ENCODE assay signal across 9 cellular contexts in the genomic region with DNA sequence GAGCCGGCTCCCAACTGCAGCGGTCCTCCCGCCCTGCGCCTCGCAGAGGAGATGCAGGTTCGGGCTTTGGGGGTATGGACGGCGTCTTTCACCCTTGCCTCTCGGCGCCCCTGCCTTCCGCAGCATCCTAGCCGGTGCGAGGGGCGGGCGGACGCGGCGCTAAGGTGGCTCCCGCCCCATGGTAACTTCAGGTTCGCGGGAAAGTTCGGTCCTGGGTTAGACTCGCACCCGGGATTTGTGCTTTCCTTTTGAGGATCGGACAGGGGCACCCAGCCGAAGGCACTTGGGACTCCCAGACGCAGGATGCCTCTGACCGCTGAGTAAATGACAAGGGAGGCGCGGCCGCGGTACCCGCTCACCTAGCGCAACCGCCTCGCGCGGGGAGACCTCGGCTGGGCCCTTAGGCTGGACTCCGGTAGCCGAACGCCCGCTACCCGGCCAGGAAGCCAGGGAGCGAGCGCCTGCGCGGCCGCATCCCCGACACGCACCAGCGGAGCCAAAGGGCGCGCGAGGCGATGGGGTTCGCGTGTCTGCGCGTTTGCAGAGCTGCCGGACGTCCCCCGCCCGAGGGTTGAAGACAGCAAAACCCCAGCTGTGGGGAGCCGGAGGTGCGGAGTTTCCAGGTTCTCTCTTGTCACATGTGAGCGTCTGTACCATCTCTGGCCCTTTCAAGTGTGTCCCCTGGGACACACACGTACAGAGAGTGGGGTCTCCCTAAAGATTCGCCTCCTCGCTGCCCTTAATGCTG. TPM values are rescaled to one million over a fixed set of nuclear protein-coding genes. Genes with fewer than 3 reads are reported as not detected.
DNase-seq lines count a peak whose midpoint lies in the region; ATAC-seq and TF ChIP-seq lines count a peak whose summit lies in the region.
"Had no signal": no experiment of that assay in that cellular context is flagged by ENCODE, and none has a peak within 500 bp of the region (broad histone marks: within the 10 kb centered on the region; RNA-seq: fewer than 3 reads in every experiment).

No MANE protein-coding gene starts in this region.

- peaks cover 22 to 57% of the 10 kb centered on the region in 2 experiments for H3K27me3 ChIP-seq in mesenchymal stem cell (ENCODE audit: control insufficient read depth in 1 of 2, insufficient read depth in 1 of 2, low read length in 2 of 2)
- H3K27me3 ChIP-seq in uterus, result no peaks in the 10 kb centered on the region

- ATAC-seq in GM21576 (IDR thresholded peaks at IDR 0.05; ENCODE audit: unreplicated experiment), result peak; percentile 41

- H2AK5ac ChIP-seq in mesenchymal stem cell (ENCODE audit: low read length, severe bottlenecking), result no peak overlapping the region

- H3K14ac ChIP-seq in mesenchymal stem cell (ENCODE audit: low read length in 2 of 2), result no peak overlapping the region

- H3K36me3 ChIP-seq in mesenchymal stem cell (ENCODE audit: control insufficient read depth in 1 of 2, insufficient read depth in 2 of 2, low read depth in 1 of 2, low read length in 2 of 2), result no peaks in the 10 kb centered on the region
- H3K36me3 ChIP-seq in uterus, result no peaks in the 10 kb centered on the region

- TF ChIP-seq POLR2A in uterus (IDR thresholded peaks at IDR 0.05), result peak in 1 of 2 donors; percentile 12

- peak overlapping the region; percentile 93 for H3K4me2 ChIP-seq in mesenchymal stem cell (ENCODE audit: low read length, poor library complexity, severe bottlenecking)

- H4K91ac ChIP-seq in mesenchymal stem cell (ENCODE audit: low read length), result no peak overlapping the region

- peak overlapping the region; percentile 75 for H3K9ac ChIP-seq in mesenchymal stem cell (ENCODE audit: low read length)

- H2BK15ac ChIP-seq in mesenchymal stem cell (ENCODE audit: low read depth, poor library complexity, severe bottlenecking), result no peak overlapping the region

- no peak overlapping the region for H3K18ac ChIP-seq in mesenchymal stem cell (ENCODE audit: low read depth in 1 of 2, low read length in 2 of 2)

- TF ChIP-seq CTCF in uterus (IDR thresholded peaks at IDR 0.05), result no peak

- no peak overlapping the region for H2BK120ac ChIP-seq in mesenchymal stem cell (ENCODE audit: low read depth, low read length)

- no peak overlapping the region for H3K27ac ChIP-seq in mesenchymal stem cell (ENCODE audit: low read length, poor library complexity, severe bottlenecking)
- peak overlapping the region; percentile 91 to 95 for H3K27ac ChIP-seq in uterus

- peak overlapping the region in 1 of 2 experiments; percentile 43 for H2BK12ac ChIP-seq in mesenchymal stem cell (ENCODE audit: low read length in 2 of 2)

- WGBS in mesenchymal stem cell, result under 1% methylated on average over 65 of the region's 70 CpGs

- H4K8ac ChIP-seq in mesenchymal stem cell (ENCODE audit: low read length), result no peak overlapping the region

- peak overlapping the region in 1 of 2 experiments; percentile 96 for H3K23ac ChIP-seq in mesenchymal stem cell (ENCODE audit: low read length in 2 of 2)

- H3K4me1 ChIP-seq in mesenchymal stem cell (ENCODE audit: control insufficient read depth, insufficient read depth, low read depth, low read length) (peaks cover 29% of the 10 kb centered on the region), uterus (no peaks in the 10 kb centered on the region)

- H3K79me1 ChIP-seq in mesenchymal stem cell (replicated peaks; ENCODE audit: low read length, poor library complexity, severe bottlenecking), result no peaks in the 10 kb centered on the region

- peak; percentile 44 for DNase-seq in NCI-H1105 treated with DMSO at 0.1 percent for 48 hours (lab: John Stamatoyannopoulos, UW)
- DNase-seq in cerebellum (ENCODE audit: low spot score), result peak; percentile 39
- DNase-seq in mesenchymal stem cell, result peak; percentile 34
- peak; percentile 29 to 41 for DNase-seq in uterus
- DNase-seq in CD1c-positive myeloid dendritic cell (ENCODE audit: extremely low spot score), result no peak
- no peak for DNase-seq in NCI-H446 treated with DMSO at 0.1 percent for 48 hours (lab: John Stamatoyannopoulos, UW)

- intact Hi-C loops in uterus (cut with DNase I; ENCODE audit: low total_unique reads), result no loop called here

- no peaks in the 10 kb centered on the region for H3K9me3 ChIP-seq in mesenchymal stem cell (ENCODE audit: control insufficient read depth, low read length)
- no peaks in the 10 kb centered on the region for H3K9me3 ChIP-seq in uterus

- no peak overlapping the region for H3K4ac ChIP-seq in mesenchymal stem cell (ENCODE audit: low read depth in 1 of 2, low read length in 2 of 2)

- H2AFZ ChIP-seq in mesenchymal stem cell (ENCODE audit: low read depth, low read length), result no peak overlapping the region

- no peak overlapping the region for H2BK5ac ChIP-seq in mesenchymal stem cell (ENCODE audit: low read depth, low read length, poor library complexity, severe bottlenecking)

- H3K4me3 ChIP-seq in GM08714 (ENCODE audit: low read length), result peak overlapping the region; percentile 46
- peak overlapping the region; percentile 46 to 89 for H3K4me3 ChIP-seq in mesenchymal stem cell (ENCODE audit: insufficient read depth in 1 of 2, low read depth in 1 of 2, low read length in 2 of 2)
- H3K4me3 ChIP-seq in uterus, result peak overlapping the region; percentile 50 to 61

RNA-seq across cellular contexts. Expression of a gene that starts 1.1 kb away (rescaled TPM):
- total RNA-seq in cerebellum (7.4 TPM), uterus (10 to 100 TPM; 23.5 to 70.6 (median 45.0) TPM)
- 2.1 TPM for polyA plus RNA-seq in mesenchymal stem cell (2013, experiment 1 of 2)
- polyA plus RNA-seq in mesenchymal stem cell (2013, experiment 2 of 2), result 2.4 TPM
- total RNA-seq: T-helper 1 cell treated with Interleukin-12 subunit alpha and Interleukin-12 subunit beta and Interleukin-4 antibody, amounts not matched to agents 30 ng/mL and 1 ng/mL, for 36 hours had no signal

Comparison
In these comparisons a context has a peak if more than half of its experiments do, and no peak if none do; other contexts are left out.
1. DNase-seq: peak in NCI-H1105 treated with DMSO at 0.1 percent for 48 hours (single experiment), cerebellum (single experiment), mesenchymal stem cell (single experiment) and uterus (2 of 2); none in CD1c-positive myeloid dendritic cell (single experiment) and NCI-H446 treated with DMSO at 0.1 percent for 48 hours (single experiment).
2. Peak in every context shown above with its lines, with median percentiles within 50 percentile points of each other: H3K4me3 ChIP-seq.